ENCODE assay signal across 16 cellular contexts in the genomic region with DNA sequence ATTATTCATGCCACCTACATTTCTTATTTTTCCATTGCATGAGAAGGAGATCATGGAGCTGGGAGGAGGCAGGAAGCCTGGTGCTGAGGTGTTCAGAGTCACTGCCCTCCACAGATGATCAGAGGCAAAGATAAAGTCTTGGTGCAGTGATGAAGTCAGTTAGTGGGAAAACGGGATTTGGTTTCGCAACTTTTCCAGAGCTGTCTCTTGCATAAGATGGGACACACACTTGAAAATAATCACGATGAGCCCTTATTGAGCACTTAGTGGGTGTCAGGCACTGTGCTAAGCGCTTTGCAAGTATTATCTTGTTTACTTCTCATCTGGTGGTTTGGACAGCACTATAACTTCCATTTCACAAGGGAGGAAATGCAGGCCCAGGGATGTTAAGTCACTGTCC.
DNase-seq lines count a peak whose midpoint lies in the region; ATAC-seq and TF ChIP-seq lines count a peak whose summit lies in the region.
"Had no signal": no experiment of that assay in that cellular context is flagged by ENCODE, and none has a peak within 500 bp of the region (broad histone marks: within the 10 kb centered on the region; RNA-seq: fewer than 3 reads in every experiment).

No MANE protein-coding gene starts in this region.

- CTCF ChIA-PET in MCF 10A (lab: Yijun Ruan, JAX): interaction anchor here (0.6 kb wide), 1 partner anchor 294 kb away, joined by 3 read pairs; no protein-coding TSS in a partner anchor

- H3K4me1 ChIP-seq in left ventricle myocardium inferior (peaks cover 21% of the 10 kb centered on the region), stomach (peaks cover 28 to 56% (median 37%) of the 10 kb centered on the region in 4 donors)
- H3K4me1 ChIP-seq: Peyer's patch had no signal

- TF ChIP-seq POLR2A in stomach (IDR thresholded peaks at IDR 0.05): no peak

- H3K36me3 ChIP-seq in left ventricle myocardium inferior (no peaks in the 10 kb centered on the region), stomach (no peaks in the 10 kb centered on the region)
- H3K36me3 ChIP-seq: Peyer's patch had no signal

- no TSS peak for BruUV-seq in MCF 10A (replicated peaks; lab: Mats Ljungman, UMichigan)

- no peak for TF ChIP-seq EP300 in stomach (IDR thresholded peaks at IDR 0.05)

- peaks cover 50% of the 10 kb centered on the region for H3K4me1 Mint-ChIP-seq in MCF 10A (ENCODE audit: insufficient read depth, unreplicated experiment)
- H3K4me1 Mint-ChIP-seq: T-cell, WTC11 had no signal

- no peak overlapping the region for H3K4me3 Mint-ChIP-seq in MCF 10A (ENCODE audit: unreplicated experiment)
- H3K4me3 Mint-ChIP-seq: T-cell, WTC11 had no signal

- H3K9me3 Mint-ChIP-seq in MCF 10A (ENCODE audit: unreplicated experiment): no peaks in the 10 kb centered on the region
- H3K9me3 Mint-ChIP-seq: T-cell, WTC11 had no signal

- H3K27ac ChIP-seq in left ventricle myocardium inferior (replicated peaks): peak overlapping the region; percentile 30
- peak overlapping the region in 4 of 5 donors; percentile 25 to 75 (median 66) for H3K27ac ChIP-seq in stomach
- H3K27ac ChIP-seq: 22Rv1, Peyer's patch had no signal

- WGBS in stomach, 5 donors: 66 to 75% (median 71%) methylated on average over 4 of the region's 4 CpGs

- H3K27me3 ChIP-seq in left ventricle myocardium inferior (ENCODE audit: low read depth) (no peaks in the 10 kb centered on the region), stomach (no peaks in the 10 kb centered on the region)
- H3K27me3 ChIP-seq: Peyer's patch had no signal

- DNase-seq in NCI-H510A treated with DMSO at 0.1 percent for 48 hours (lab: John Stamatoyannopoulos, UW): peak; percentile 28
- no peak for DNase-seq in NCI-H510A (lab: John Stamatoyannopoulos, UW)
- DNase-seq in MCF 10A (ENCODE audit: unreplicated experiment): peak; percentile 84
- DNase-seq in left ventricle myocardium inferior: no peak
- no peak for DNase-seq in stomach
- no peak for DNase-seq in pons (ENCODE audit: low spot score)
- no peak for DNase-seq in NCI-H1694 treated with DMSO at 0.1 percent for 48 hours (lab: John Stamatoyannopoulos, UW)
- DNase-seq: activated gamma-delta T cell, GF-D8, NCI-H2081, NCI-H748 treated with DMSO at 0.1 percent for 48 hours, Peyer's patch, T-cell had no signal

- no peaks in the 10 kb centered on the region for H3K36me3 Mint-ChIP-seq in MCF 10A (ENCODE audit: insufficient read depth, unreplicated experiment)
- H3K36me3 Mint-ChIP-seq: T-cell, WTC11 had no signal

- H3K4me3 ChIP-seq in left ventricle myocardium inferior (no peak overlapping the region), stomach (no peak overlapping the region)
- H3K4me3 ChIP-seq: Peyer's patch had no signal

- no peaks in the 10 kb centered on the region for H3K9me3 ChIP-seq in left ventricle myocardium inferior (replicated peaks)
- no peaks in the 10 kb centered on the region for H3K9me3 ChIP-seq in stomach
- H3K9me3 ChIP-seq: Peyer's patch had no signal

- TF ChIP-seq CTCF in MCF 10A (IDR thresholded peaks at IDR 0.05; ENCODE audit: unreplicated experiment) (no peak), left ventricle myocardium inferior (IDR thresholded peaks at IDR 0.05; ENCODE audit: borderline replicate concordance) (no peak), stomach (IDR thresholded peaks at IDR 0.05) (no peak)

- intact Hi-C loops in MCF 10A (cut with micrococcal nuclease): loop anchor here (10.0 kb wide), 1 partner anchor 118 kb away; no protein-coding TSS in a partner anchor
- intact Hi-C loops in left ventricle myocardium inferior (cut with micrococcal nuclease): no loop called here
- intact Hi-C loops in stomach (cut with DNase I; ENCODE audit: low total_unique reads): no loop called here

- no peaks in the 10 kb centered on the region for H3K27me3 Mint-ChIP-seq in MCF 10A (ENCODE audit: insufficient read depth, unreplicated experiment)

- POLR2A ChIA-PET in MCF 10A (lab: Yijun Ruan, JAX): interaction anchor here (1.0 to 1.2 kb wide), 2 partner anchors 12 to 18 kb away, joined by 3 to 4 read pairs; no protein-coding TSS in a partner anchor

- H3K27ac Mint-ChIP-seq in MCF 10A (ENCODE audit: low read depth, unreplicated experiment): peak overlapping the region; percentile 84
- H3K27ac Mint-ChIP-seq: T-cell, WTC11 had no signal

- no peak for ATAC-seq in HG03354 (IDR thresholded peaks at IDR 0.05; ENCODE audit: poor library complexity, severe bottlenecking, unreplicated experiment)
- ATAC-seq: T-cell, WTC11 had no signal

Comparison
In these comparisons a context has a peak if more than half of its experiments do, and no peak if none do; other contexts are left out.
1. DNase-seq: peak in NCI-H510A treated with DMSO at 0.1 percent for 48 hours (single experiment) and MCF 10A (single experiment); none in NCI-H510A (single experiment), left ventricle myocardium inferior (single experiment), stomach (single experiment), pons (single experiment) and NCI-H1694 treated with DMSO at 0.1 percent for 48 hours (single experiment).